ENCODE assay signal across 17 cellular contexts in genomic region chr16:69532761-69533459, GRCh38. TPM values are rescaled to one million over a fixed set of nuclear protein-coding genes. Genes with fewer than 3 reads are reported as not detected.
DNase-seq lines count a peak whose midpoint lies in the region; ATAC-seq and TF ChIP-seq lines count a peak whose summit lies in the region.
"Had no signal": no experiment of that assay in that cellular context is flagged by ENCODE, and none has a peak within 500 bp of the region (broad histone marks: within the 10 kb centered on the region; RNA-seq: fewer than 3 reads in every experiment).

No MANE protein-coding gene starts in this region.

- peak overlapping the region; percentile 89 for H2BK20ac ChIP-seq in IMR-90 (ENCODE audit: low read depth, low read length)

- H2AK5ac ChIP-seq in IMR-90 (ENCODE audit: low read depth, low read length), result peak overlapping the region; percentile 57; the same call in 1 of the 2 replicates

- H3K27me3 Mint-ChIP-seq in endodermal cell (ENCODE audit: insufficient read depth), result no peaks in the 10 kb centered on the region
- H3K27me3 Mint-ChIP-seq in activated CD4-positive, alpha-beta T cell treated with anti-CD3 and anti-CD28 coated beads, Interleukin-2, amount 10 ng/mL, durations not matched to agents 7 days and 5 days, result no peaks in the 10 kb centered on the region
- H3K27me3 Mint-ChIP-seq: stimulated activated memory B cell treated with anti-CD40 and anti-IgM and Interleukin-4, amounts not matched to agents 10 μg/mL and 1 μg/mL and 100 μg/mL, for 72 hours had no signal

- H3K36me3 Mint-ChIP-seq in endodermal cell (ENCODE audit: low read depth), result no peaks in the 10 kb centered on the region
- H3K36me3 Mint-ChIP-seq in activated CD4-positive, alpha-beta T cell treated with anti-CD3 and anti-CD28 coated beads, Interleukin-2, amount 10 ng/mL, durations not matched to agents 7 days and 5 days (ENCODE audit: low read depth), result no peaks in the 10 kb centered on the region
- H3K36me3 Mint-ChIP-seq: stimulated activated memory B cell treated with anti-CD40 and anti-IgM and Interleukin-4, amounts not matched to agents 10 μg/mL and 1 μg/mL and 100 μg/mL, for 72 hours had no signal

- H3K4me3 ChIP-seq in IMR-90 (ENCODE audit: insufficient read depth, low read depth, low read length) (no peak overlapping the region), endodermal cell (ENCODE audit: low read length) (no peak overlapping the region), parathyroid adenoma (ENCODE audit: low read depth, low read length) (no peak overlapping the region)
- H3K4me3 ChIP-seq: left lung, prostate gland, transverse colon had no signal

- intact Hi-C loops in IMR-90 (cut with micrococcal nuclease), result loop anchor here (5.0 kb wide), 1 partner anchor 34 kb away; the partner anchor contains the start of gene NFAT5

- H3K9ac ChIP-seq in IMR-90 (ENCODE audit: low read depth, low read length), result no peak overlapping the region
- no peak overlapping the region for H3K9ac ChIP-seq in endodermal cell (ENCODE audit: extremely low read depth, low read length, poor library complexity, severe bottlenecking)
- H3K9ac ChIP-seq in parathyroid adenoma, result no peak overlapping the region

- H3K4me2 ChIP-seq in IMR-90 (ENCODE audit: low read depth, low read length), result no peak overlapping the region
- H3K4me2 ChIP-seq in parathyroid adenoma (ENCODE audit: low read length), result no peak overlapping the region

- no TSS peak for BruUV-seq in IMR-90 (replicated peaks; lab: Mats Ljungman, UMichigan)

- H3K79me1 ChIP-seq in IMR-90 (ENCODE audit: low read depth in 1 of 2, low read length in 2 of 2), result peaks cover 0 to 12% of the 10 kb centered on the region in 2 experiments; a peak in 2 of 4 replicates

- H2BK120ac ChIP-seq in IMR-90 (ENCODE audit: low read depth, low read length), result peak overlapping the region; percentile 94

- H3K27me3 ChIP-seq in IMR-90 (ENCODE audit: control insufficient read depth, insufficient read depth, low read length) (no peaks in the 10 kb centered on the region), endodermal cell (ENCODE audit: control insufficient read depth, insufficient read depth, low read length, poor library complexity, severe bottlenecking) (no peaks in the 10 kb centered on the region), parathyroid adenoma (ENCODE audit: control insufficient read depth, insufficient read depth, low read length) (no peaks in the 10 kb centered on the region)
- H3K27me3 ChIP-seq: left lung, transverse colon had no signal

- H3K4me1 Mint-ChIP-seq in endodermal cell, result peaks cover 36% of the 10 kb centered on the region
- peaks cover 13% of the 10 kb centered on the region for H3K4me1 Mint-ChIP-seq in activated CD4-positive, alpha-beta T cell treated with anti-CD3 and anti-CD28 coated beads, Interleukin-2, amount 10 ng/mL, durations not matched to agents 7 days and 5 days

- no peak overlapping the region for H3K27ac Mint-ChIP-seq in endodermal cell
- H3K27ac Mint-ChIP-seq in activated CD4-positive, alpha-beta T cell treated with anti-CD3 and anti-CD28 coated beads, Interleukin-2, amount 10 ng/mL, durations not matched to agents 7 days and 5 days, result no peak overlapping the region
- H3K27ac Mint-ChIP-seq: stimulated activated memory B cell treated with anti-CD40 and anti-IgM and Interleukin-4, amounts not matched to agents 10 μg/mL and 1 μg/mL and 100 μg/mL, for 72 hours; T-helper 2 cell treated with Interferon-gamma antibody and Interleukin-4, amounts not matched to agents 5 μg/mL and 100 μg/mL, for 36 hours had no signal

- H3K36me3 ChIP-seq in IMR-90 (ENCODE audit: control insufficient read depth, insufficient read depth, low read length) (no peaks in the 10 kb centered on the region), endodermal cell (ENCODE audit: control insufficient read depth, insufficient read depth, low read length) (no peaks in the 10 kb centered on the region), parathyroid adenoma (ENCODE audit: control insufficient read depth, insufficient read depth, low read length) (no peaks in the 10 kb centered on the region)
- H3K36me3 ChIP-seq: left lung, prostate gland, transverse colon had no signal

- peak overlapping the region; percentile 65 for H2BK5ac ChIP-seq in IMR-90 (ENCODE audit: low read depth, low read length, poor library complexity, severe bottlenecking)

- peak overlapping the region; percentile 92 for H3K14ac ChIP-seq in IMR-90 (replicated peaks; ENCODE audit: low read depth, low read length)

- peak overlapping the region; percentile 83 for H3K18ac ChIP-seq in IMR-90 (ENCODE audit: low read depth, low read length)

- dilution Hi-C loops in IMR-90 (cut with HindIII; ENCODE audit: low sequenced_read_pairs, unreplicated experiment), result no loop called here

- H4K8ac ChIP-seq in IMR-90 (ENCODE audit: low read depth in 2 of 2, low read length in 2 of 2), result peak overlapping the region; percentile 21 to 90

- H4K20me1 ChIP-seq in IMR-90 (ENCODE audit: insufficient read depth, low read length), result no peaks in the 10 kb centered on the region

- H3K79me2 ChIP-seq in parathyroid adenoma, result no peaks in the 10 kb centered on the region

- no peaks in the 10 kb centered on the region for H3K9me3 Mint-ChIP-seq in endodermal cell
- no peaks in the 10 kb centered on the region for H3K9me3 Mint-ChIP-seq in activated CD4-positive, alpha-beta T cell treated with anti-CD3 and anti-CD28 coated beads, Interleukin-2, amount 10 ng/mL, durations not matched to agents 7 days and 5 days
- H3K9me3 Mint-ChIP-seq: stimulated activated memory B cell treated with anti-CD40 and anti-IgM and Interleukin-4, amounts not matched to agents 10 μg/mL and 1 μg/mL and 100 μg/mL, for 72 hours; T-helper 2 cell treated with Interferon-gamma antibody and Interleukin-4, amounts not matched to agents 5 μg/mL and 100 μg/mL, for 36 hours had no signal

- no peak for TF ChIP-seq CTCF in IMR-90 (conservative IDR thresholded peaks at IDR 0.05; ENCODE audit: low read depth, low read length)
- peak; percentile 52 for TF ChIP-seq CTCF in endodermal cell (conservative IDR thresholded peaks at IDR 0.05)
- TF ChIP-seq CTCF in parathyroid adenoma (IDR thresholded peaks at IDR 0.05), result no peak

- no peak overlapping the region for H3K56ac ChIP-seq in IMR-90 (ENCODE audit: extremely low read depth, insufficient read depth, low read length)

- no peaks in the 10 kb centered on the region for H3K9me3 ChIP-seq in IMR-90 (ENCODE audit: control insufficient read depth, insufficient read depth, low read length)
- H3K9me3 ChIP-seq in endodermal cell (ENCODE audit: control insufficient read depth, low read length), result no peaks in the 10 kb centered on the region
- no peaks in the 10 kb centered on the region for H3K9me3 ChIP-seq in parathyroid adenoma (ENCODE audit: control insufficient read depth, low read length)
- H3K9me3 ChIP-seq: left lung, prostate gland, transverse colon had no signal

- DNase-seq in NCI-H2171 treated with DMSO at 0.1 percent for 48 hours (lab: John Stamatoyannopoulos, UW) (peak; percentile 11), NCI-H2171 (lab: John Stamatoyannopoulos, UW) (no peak), IMR-90 (no peak), endodermal cell (peak; percentile 65), A172 (ENCODE audit: low spot score) (no peak)
- no peak for DNase-seq in activated CD4-positive, alpha-beta T cell treated with anti-CD3 and anti-CD28 coated beads, Interleukin-2, amount 50 U/mL, for 1 hour
- no peak for DNase-seq in activated CD4-positive, alpha-beta T cell treated with anti-CD3 and anti-CD28 coated beads, Interleukin-2, amount 10 ng/mL, durations not matched to agents 7 days and 5 days
- DNase-seq: 8988T, left lung, NCI-H187, NCI-H510A, transverse colon had no signal

- H3K4ac ChIP-seq in IMR-90 (ENCODE audit: low read depth, low read length), result peak overlapping the region; percentile 79

- peak overlapping the region; percentile 86; the same call in 1 of the 2 replicates for H4K5ac ChIP-seq in IMR-90 (ENCODE audit: low read depth, low read length)

- H2BK15ac ChIP-seq in IMR-90 (ENCODE audit: low read depth, low read length), result peak overlapping the region; percentile 94; the same call in 2 of the 3 replicates

- H3K27ac ChIP-seq in IMR-90 (ENCODE audit: insufficient read depth, low read length) (no peak overlapping the region), endodermal cell (ENCODE audit: low read depth, low read length) (no peak overlapping the region), parathyroid adenoma (no peak overlapping the region)
- H3K27ac ChIP-seq: C4-2B, left lung, prostate gland, transverse colon had no signal

- H2AK9ac ChIP-seq in IMR-90 (replicated peaks; ENCODE audit: low read depth, low read length, poor library complexity), result peak overlapping the region; percentile 44

- H2AFZ ChIP-seq in IMR-90 (replicated peaks; ENCODE audit: low read length, poor library complexity), result peak overlapping the region; percentile 77
- peak overlapping the region; percentile 42 for H2AFZ ChIP-seq in parathyroid adenoma

- peaks cover 25% of the 10 kb centered on the region for H3K9me1 ChIP-seq in IMR-90 (ENCODE audit: insufficient read depth, low read length)

- TF ChIP-seq POLR2A in IMR-90 (IDR thresholded peaks at IDR 0.05; ENCODE audit: low read depth, low read length), result no peak

- POLR2A ChIA-PET in IMR-90 (lab: Charles Lee; ENCODE audit: unreplicated experiment), result no interaction called here
- POLR2A ChIA-PET in activated CD4-positive, alpha-beta T cell treated with anti-CD3 and anti-CD28 coated beads, Interleukin-2, amount 10 ng/mL, durations not matched to agents 7 days and 5 days (lab: Charles Lee), result no interaction called here

- CTCF ChIA-PET in IMR-90 (lab: Yijun Ruan, JAX), result interaction anchor here (0.7 kb wide), 1 partner anchor 629 kb away, joined by 3 read pairs; no protein-coding TSS in a partner anchor
- CTCF ChIA-PET in activated CD4-positive, alpha-beta T cell treated with anti-CD3 and anti-CD28 coated beads, Interleukin-2, amount 10 ng/mL, durations not matched to agents 7 days and 5 days (lab: Charles Lee), result interaction anchor here (0.6 kb wide), 2 partner anchors 42 to 222 kb away, joined by 3 read pairs; no protein-coding TSS in a partner anchor

- 50% methylated on average over 1 of the region's 9 CpGs; no CpG with 5 or more reads in 1 of the 2 experiments for WGBS in IMR-90 (ENCODE audit: extremely low coverage in 2 of 2, insufficient read length in 1 of 2), 2 experiments
- 57 to 70% methylated on average over 4 to 9 of the region's 9 CpGs for WGBS in endodermal cell (ENCODE audit: insufficient coverage in 1 of 2, insufficient read length in 1 of 2), 2 experiments

- no peak for TF ChIP-seq RAD21 in IMR-90 (IDR thresholded peaks at IDR 0.05; ENCODE audit: low read length)

- no peak overlapping the region; the same call in 1 of the 2 replicates for H3K23ac ChIP-seq in IMR-90 (ENCODE audit: low read depth, low read length)

- in situ Hi-C loops in IMR-90 (cut with MboI; ENCODE audit: low sequenced_read_pairs), result no loop called here

- H3K4me1 ChIP-seq in IMR-90 (ENCODE audit: control insufficient read depth, insufficient read depth, low read length) (peaks cover 20% of the 10 kb centered on the region), endodermal cell (ENCODE audit: control insufficient read depth, insufficient read depth, low read length) (peaks cover 7% of the 10 kb centered on the region), parathyroid adenoma (peaks cover 5% of the 10 kb centered on the region)
- H3K4me1 ChIP-seq: prostate gland had no signal

- no peak for ATAC-seq in IMR-90 (ENCODE audit: low read depth)
- ATAC-seq: left lung; stimulated activated memory B cell treated with anti-CD40 and anti-IgM and Interleukin-4, amounts not matched to agents 10 μg/mL and 1 μg/mL and 100 μg/mL, for 72 hours had no signal

- peak overlapping the region; percentile 87 for H4K91ac ChIP-seq in IMR-90 (ENCODE audit: insufficient read depth, low read depth, low read length)

- no peak overlapping the region for H3K4me3 Mint-ChIP-seq in endodermal cell
- no peak overlapping the region for H3K4me3 Mint-ChIP-seq in activated CD4-positive, alpha-beta T cell treated with anti-CD3 and anti-CD28 coated beads, Interleukin-2, amount 10 ng/mL, durations not matched to agents 7 days and 5 days
- H3K4me3 Mint-ChIP-seq: stimulated activated memory B cell treated with anti-CD40 and anti-IgM and Interleukin-4, amounts not matched to agents 10 μg/mL and 1 μg/mL and 100 μg/mL, for 72 hours; T-helper 2 cell treated with Interferon-gamma antibody and Interleukin-4, amounts not matched to agents 5 μg/mL and 100 μg/mL, for 36 hours had no signal

RNA-seq across cellular contexts. Expression of gene NFAT5, which starts 32.9 kb away (rescaled TPM):
- total RNA-seq in IMR-90 (2012; rRNA removed), result 16.9 and 20.1 TPM in 2 replicates
- 10.8 and 10.9 TPM in 2 replicates for polyA plus RNA-seq in IMR-90 (2012; rRNA removed)
- 1.7 and 1.8 TPM in 2 replicates for polyA plus RNA-seq in IMR-90 (2012; cell fraction: cytosol; rRNA removed)
- 10.2 and 78.3 TPM in 2 replicates for polyA plus RNA-seq in IMR-90 (2012; cell fraction: nucleus; rRNA removed; ENCODE audit: low replicate concordance)
- 10 to 100 TPM; 38.8 to 40.3 TPM for total RNA-seq in endodermal cell
- polyA plus RNA-seq in endodermal cell (2013, experiment 1 of 2), result 16.0 TPM
- 18.5 TPM for polyA plus RNA-seq in endodermal cell (2013, experiment 2 of 2)
- total RNA-seq in A172 (2014; rRNA removed; shearing (Covaris generic)), result 7.7 and 11.1 TPM in 2 replicates
- 10 to 100 TPM; 18.5 to 19.5 TPM for total RNA-seq in activated CD4-positive, alpha-beta T cell treated with anti-CD3 and anti-CD28 coated beads, Interleukin-2, amount 10 ng/mL, durations not matched to agents 7 days and 5 days

Comparison
In these comparisons a context has a peak if more than half of its experiments do, and no peak if none do; other contexts are left out.
1. DNase-seq: peak in NCI-H2171 treated with DMSO at 0.1 percent for 48 hours (single experiment) and endodermal cell (single experiment); none in NCI-H2171 (single experiment), IMR-90 (single experiment), A172 (single experiment), activated CD4-positive, alpha-beta T cell treated with anti-CD3 and anti-CD28 coated beads, Interleukin-2, amount 50 U/mL, for 1 hour (single experiment) and activated CD4-positive, alpha-beta T cell treated with anti-CD3 and anti-CD28 coated beads, Interleukin-2, amount 10 ng/mL, durations not matched to agents 7 days and 5 days (single experiment).